ENCODE assay signal across 9 cellular contexts in the genomic region with DNA sequence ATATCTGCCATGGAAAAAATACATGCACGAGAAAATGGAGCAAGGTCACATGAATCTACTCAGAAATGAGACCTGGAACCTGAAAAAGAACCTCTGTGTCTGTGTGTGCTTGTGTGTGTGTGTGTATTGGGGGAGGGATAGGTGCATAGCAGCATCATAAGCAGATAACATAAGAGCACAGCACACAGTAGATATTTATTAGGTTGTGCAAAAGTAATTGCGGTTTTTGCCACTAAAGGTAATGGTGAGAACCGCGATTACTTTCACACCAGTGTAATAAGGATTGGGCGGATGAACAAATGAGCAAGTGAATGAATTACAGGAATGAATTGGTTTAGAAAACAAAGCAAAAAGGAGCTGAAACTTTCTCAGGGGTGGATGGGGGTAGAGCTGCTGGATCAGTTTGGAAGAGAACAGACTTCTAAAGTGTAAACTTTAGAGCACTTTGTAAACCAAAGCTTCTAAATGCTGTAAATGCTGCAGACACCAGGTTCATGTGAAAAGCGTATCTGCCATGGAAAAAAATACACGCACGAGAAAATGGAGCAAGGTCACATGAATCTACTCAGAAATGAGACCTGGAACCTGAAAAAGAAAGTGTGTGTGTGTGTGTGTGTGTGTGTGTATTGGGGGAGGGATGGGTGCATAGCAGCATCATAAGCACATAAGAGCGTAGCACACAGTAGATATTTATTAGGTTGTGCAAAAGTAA.
DNase-seq lines count a peak whose midpoint lies in the region; ATAC-seq and TF ChIP-seq lines count a peak whose summit lies in the region.
"Had no signal": no experiment of that assay in that cellular context is flagged by ENCODE, and none has a peak within 500 bp of the region (broad histone marks: within the 10 kb centered on the region; RNA-seq: fewer than 3 reads in every experiment).

No MANE protein-coding gene starts in this region.

- H3K27me3 Mint-ChIP-seq in activated CD4-positive, alpha-beta memory T cell treated with anti-CD3 and anti-CD28 coated beads for 36 hours, result no peaks in the 10 kb centered on the region

- H3K36me3 Mint-ChIP-seq in activated CD4-positive, alpha-beta memory T cell treated with anti-CD3 and anti-CD28 coated beads for 36 hours, result peaks cover 15% of the 10 kb centered on the region

- H3K4me3 ChIP-seq in thoracic aorta (no peak overlapping the region), lower leg skin (ENCODE audit: low read depth, poor library complexity, severe bottlenecking) (no peak overlapping the region)

- ATAC-seq in left lobe of liver (no peak), thoracic aorta (ENCODE audit: insufficient number of reproducible peaks, low FRiP score, low read depth) (no peak)
- ATAC-seq: HCT116 had no signal

- TF ChIP-seq CTCF in thoracic aorta (IDR thresholded peaks at IDR 0.05), result no peak
- no peak for TF ChIP-seq CTCF in lower leg skin (IDR thresholded peaks at IDR 0.05)

- peaks cover 31 to 47% of the 10 kb centered on the region in 2 donors for H3K4me1 ChIP-seq in thoracic aorta (ENCODE audit: control insufficient read depth in 1 of 2, low read depth in 2 of 2)

- CTCF ChIA-PET in activated CD4-positive, alpha-beta memory T cell treated with anti-CD3 and anti-CD28 coated beads for 36 hours (lab: Charles Lee), result no interaction called here

- H3K9me3 Mint-ChIP-seq in activated CD4-positive, alpha-beta memory T cell treated with anti-CD3 and anti-CD28 coated beads for 36 hours, result no peaks in the 10 kb centered on the region

- H3K27ac ChIP-seq in thoracic aorta, result peak overlapping the region; percentile 87 to 93

- peaks cover 70% of the 10 kb centered on the region for H3K4me1 Mint-ChIP-seq in activated CD4-positive, alpha-beta memory T cell treated with anti-CD3 and anti-CD28 coated beads for 36 hours (ENCODE audit: low read depth)

- TF ChIP-seq POLR2A in lower leg skin (IDR thresholded peaks at IDR 0.05), result no peak

- no peaks in the 10 kb centered on the region for H3K36me3 ChIP-seq in thoracic aorta

- 83 to 89% methylated on average over 9 of the region's 9 CpGs for WGBS in lower leg skin, 2 donors

- peak overlapping the region; percentile 83 for H3K27ac Mint-ChIP-seq in activated CD4-positive, alpha-beta memory T cell treated with anti-CD3 and anti-CD28 coated beads for 36 hours

- peak; percentile 2 for DNase-seq in activated CD4-positive, alpha-beta T cell treated with anti-CD3 and anti-CD28 coated beads for 48 hours
- DNase-seq in activated CD4-positive, alpha-beta T cell treated with anti-CD3 and anti-CD28 coated beads, Interleukin-2, amount 50 U/mL, for 1 hour, result no peak
- peak; percentile 22 for DNase-seq in activated CD4-positive, alpha-beta memory T cell treated with anti-CD3 and anti-CD28 coated beads for 36 hours
- DNase-seq in left lobe of liver (ENCODE audit: low spot score), result peak; percentile 42
- no peak for DNase-seq in thoracic aorta (ENCODE audit: low spot score)
- no peak for DNase-seq in NCI-H446 (lab: John Stamatoyannopoulos, UW)
- no peak for DNase-seq in lower leg skin (ENCODE audit: low spot score in 2 of 2)
- DNase-seq in cerebellar cortex (ENCODE audit: low spot score), result no peak

- no peaks in the 10 kb centered on the region for H3K27me3 ChIP-seq in thoracic aorta (replicated peaks; ENCODE audit: insufficient read depth)

- H3K4me3 Mint-ChIP-seq in activated CD4-positive, alpha-beta memory T cell treated with anti-CD3 and anti-CD28 coated beads for 36 hours, result peak overlapping the region; percentile 46

- intact Hi-C loops in activated CD4-positive, alpha-beta memory T cell treated with anti-CD3 and anti-CD28 coated beads for 36 hours (cut with micrococcal nuclease), result loop anchor here (1.0 to 10.0 kb wide), 7 partner anchors 8 to 567 kb away; partner anchors contain the start of gene IRF2BP2
- intact Hi-C loops in lower leg skin (cut with DNase I; ENCODE audit: low total_unique reads), result no loop called here

- H3K9me3 ChIP-seq in thoracic aorta, result no peaks in the 10 kb centered on the region

- POLR2A ChIA-PET in activated CD4-positive, alpha-beta memory T cell treated with anti-CD3 and anti-CD28 coated beads for 36 hours (lab: Charles Lee), result interaction anchor here (0.5 to 3.3 kb wide), 12 partner anchors 8 to 248 kb away, joined by 3 to 25 read pairs (median 4); no protein-coding TSS in a partner anchor

Comparison
In these comparisons a context has a peak if more than half of its experiments do, and no peak if none do; other contexts are left out.
1. DNase-seq: peak in activated CD4-positive, alpha-beta T cell treated with anti-CD3 and anti-CD28 coated beads for 48 hours (single experiment), activated CD4-positive, alpha-beta memory T cell treated with anti-CD3 and anti-CD28 coated beads for 36 hours (single experiment) and left lobe of liver (single experiment); none in activated CD4-positive, alpha-beta T cell treated with anti-CD3 and anti-CD28 coated beads, Interleukin-2, amount 50 U/mL, for 1 hour (single experiment), thoracic aorta (single experiment), NCI-H446 (0 of 2), lower leg skin (0 of 2) and cerebellar cortex (single experiment).